ENCODE assay signal across 16 cellular contexts in the genomic region with DNA sequence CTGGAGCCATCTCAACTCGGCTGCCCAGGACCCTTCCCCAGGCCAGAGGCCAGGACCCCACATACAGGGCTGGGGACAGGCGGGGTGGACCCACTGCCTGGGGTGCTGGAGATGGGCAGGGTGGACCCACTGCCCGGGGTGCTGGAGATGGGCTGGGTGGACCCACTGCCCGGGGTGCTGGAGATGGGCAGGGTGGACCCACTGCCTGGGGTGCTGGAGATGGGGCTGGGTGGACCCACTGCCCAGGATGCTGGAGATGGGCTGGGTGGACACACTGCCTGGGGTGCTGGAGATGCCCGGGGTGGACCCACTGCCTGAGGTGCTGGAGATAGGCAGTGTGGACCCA. TPM values are rescaled to one million over a fixed set of nuclear protein-coding genes. Genes with fewer than 3 reads are reported as not detected.
DNase-seq lines count a peak whose midpoint lies in the region; ATAC-seq and TF ChIP-seq lines count a peak whose summit lies in the region.
"Had no signal": no experiment of that assay in that cellular context is flagged by ENCODE, and none has a peak within 500 bp of the region (broad histone marks: within the 10 kb centered on the region; RNA-seq: fewer than 3 reads in every experiment).

No MANE protein-coding gene starts in this region.

- H3K9me3 Mint-ChIP-seq in central memory CD8-positive, alpha-beta T cell = peaks cover 4% of the 10 kb centered on the region
- H3K9me3 Mint-ChIP-seq in activated T-cell treated with anti-CD3 and anti-CD28 coated beads, Interleukin-2, amount 50 U/mL, for 72 hours = peaks cover 3 to 8% of the 10 kb centered on the region in 2 donors

- DNase-seq in central memory CD8-positive, alpha-beta T cell (ENCODE audit: low spot score in 2 of 2) = no peak
- DNase-seq in lower lobe of right lung = peak; percentile 20
- DNase-seq in posterior vena cava (ENCODE audit: low spot score) = peak; percentile 82
- no peak for DNase-seq in activated T-cell treated with anti-CD3 and anti-CD28 coated beads, Interleukin-2, amount 50 U/mL, for 72 hours
- no peak for DNase-seq in epidermal melanocyte (ENCODE audit: insufficient read length, low spot score)
- DNase-seq: CD4-positive, alpha-beta memory T cell; DMS153; DMS79 treated with DMSO at 0.1 percent for 48 hours; EL; GOT3; H9 had no signal

- no peak for TF ChIP-seq CTCF in lower lobe of right lung (IDR thresholded peaks at IDR 0.05)

- no peak for ATAC-seq in central memory CD8-positive, alpha-beta T cell (replicated peaks; ENCODE audit: extremely low read depth, poor library complexity, severe bottlenecking)
- no peak for ATAC-seq in lower lobe of right lung
- no peak for ATAC-seq in HG03354 (IDR thresholded peaks at IDR 0.05; ENCODE audit: poor library complexity, severe bottlenecking, unreplicated experiment)
- ATAC-seq in activated T-cell treated with anti-CD3 and anti-CD28 coated beads, Interleukin-2, amount 50 U/mL, for 72 hours (replicated peaks in 1 of 2) = no peak

- H3K9ac ChIP-seq in BLaER1 = no peak overlapping the region

- H3K36me3 Mint-ChIP-seq in central memory CD8-positive, alpha-beta T cell (ENCODE audit: insufficient read depth) = peaks cover 9% of the 10 kb centered on the region
- peaks cover 6 to 10% of the 10 kb centered on the region in 2 donors for H3K36me3 Mint-ChIP-seq in activated T-cell treated with anti-CD3 and anti-CD28 coated beads, Interleukin-2, amount 50 U/mL, for 72 hours (ENCODE audit: insufficient read depth in 2 of 2)
- H3K36me3 Mint-ChIP-seq: CD4-positive, alpha-beta memory T cell had no signal

- H3K4me1 ChIP-seq in BLaER1 (no peaks in the 10 kb centered on the region), lower lobe of right lung (no peaks in the 10 kb centered on the region)

- peaks cover 10% of the 10 kb centered on the region for H3K27me3 Mint-ChIP-seq in central memory CD8-positive, alpha-beta T cell
- H3K27me3 Mint-ChIP-seq in activated T-cell treated with anti-CD3 and anti-CD28 coated beads, Interleukin-2, amount 50 U/mL, for 72 hours (ENCODE audit: low read depth) = no peaks in the 10 kb centered on the region
- H3K27me3 Mint-ChIP-seq: B cell had no signal

- H3K27ac Mint-ChIP-seq in central memory CD8-positive, alpha-beta T cell (ENCODE audit: low read depth) = peak overlapping the region; percentile 51
- H3K27ac Mint-ChIP-seq in activated T-cell treated with anti-CD3 and anti-CD28 coated beads, Interleukin-2, amount 50 U/mL, for 72 hours = no peak overlapping the region
- H3K27ac Mint-ChIP-seq: B cell; CD4-positive, alpha-beta memory T cell; H9 had no signal

- H3K27me3 ChIP-seq in BLaER1 (no peaks in the 10 kb centered on the region), lower lobe of right lung (ENCODE audit: low read depth) (no peaks in the 10 kb centered on the region)

- intact Hi-C loops in lower lobe of right lung (cut with DNase I) = no loop called here
- intact Hi-C loops in posterior vena cava (cut with DNase I) = no loop called here

- H3K27ac ChIP-seq in BLaER1 = no peak overlapping the region
- no peak overlapping the region for H3K27ac ChIP-seq in lower lobe of right lung
- H3K27ac ChIP-seq: C4-2B had no signal

- peaks cover 95% of the 10 kb centered on the region for H3K36me3 ChIP-seq in BLaER1
- peaks cover 72% of the 10 kb centered on the region for H3K36me3 ChIP-seq in lower lobe of right lung

- 0 out of 2 replicates have a peak overlapping the region, but pooled peaks have one; percentile 3 for H3K4me3 ChIP-seq in BLaER1
- H3K4me3 ChIP-seq in lower lobe of right lung = no peak overlapping the region

- no peaks in the 10 kb centered on the region for H4K20me1 ChIP-seq in BLaER1

- H3K9me3 ChIP-seq in BLaER1 (peaks cover 97% of the 10 kb centered on the region), lower lobe of right lung (no peaks in the 10 kb centered on the region)

- no peak overlapping the region for H3K4me3 Mint-ChIP-seq in central memory CD8-positive, alpha-beta T cell
- H3K4me3 Mint-ChIP-seq in activated T-cell treated with anti-CD3 and anti-CD28 coated beads, Interleukin-2, amount 50 U/mL, for 72 hours = no peak overlapping the region
- H3K4me3 Mint-ChIP-seq: B cell; CD4-positive, alpha-beta memory T cell; H9 had no signal

- H3K4me1 Mint-ChIP-seq in central memory CD8-positive, alpha-beta T cell = peaks cover 7% of the 10 kb centered on the region
- peaks cover 9% of the 10 kb centered on the region for H3K4me1 Mint-ChIP-seq in activated T-cell treated with anti-CD3 and anti-CD28 coated beads, Interleukin-2, amount 50 U/mL, for 72 hours (ENCODE audit: low read depth)
- H3K4me1 Mint-ChIP-seq: H9 had no signal

- H3K4me2 ChIP-seq in BLaER1 = no peak overlapping the region

RNA-seq across cellular contexts. Expression of a gene that starts 32.4 kb away (rescaled TPM):
- total RNA-seq in lower lobe of right lung (not detected), posterior vena cava (not detected)
- not detected for total RNA-seq in activated T-cell treated with anti-CD3 and anti-CD28 coated beads, Interleukin-2, amount 50 U/mL, for 72 hours
- total RNA-seq: B cell; CD4-positive, alpha-beta memory T cell; H9; HT-29 had no signal

Comparison
In these comparisons a context has a peak if more than half of its experiments do, and no peak if none do; other contexts are left out.
1. DNase-seq: peak in lower lobe of right lung (single experiment) and posterior vena cava (single experiment); none in central memory CD8-positive, alpha-beta T cell (0 of 2), activated T-cell treated with anti-CD3 and anti-CD28 coated beads, Interleukin-2, amount 50 U/mL, for 72 hours (0 of 2) and epidermal melanocyte (single experiment).